Comparison of ENCODE assay signal across 1 cellular context in genomic region chr1:201461193-201461657, GRCh38.
TF ChIP-seq lines count a peak whose summit lies in the region.

No MANE protein-coding gene starts in this region.

TF ChIP-seq in A549, 52 proteins besides CTCF, POLR2A, EP300 and RAD21 (continued from another document):
- TF ChIP-seq HES2 (IDR thresholded peaks at IDR 0.05) (no peak), RNF2 (IDR thresholded peaks at IDR 0.05; ENCODE audit: borderline replicate concordance, low read depth) (no peak), ZSCAN20 (CRISPR knock-in tag; IDR thresholded peaks at IDR 0.05) (no peak), EHF (CRISPR knock-in tag; IDR thresholded peaks at IDR 0.05) (no peak), ZC3H11A (IDR thresholded peaks at IDR 0.05) (no peak), E2F6 (IDR thresholded peaks at IDR 0.05; ENCODE audit: borderline replicate concordance, low read depth) (no peak), HMGXB4 (CRISPR knock-in tag; IDR thresholded peaks at IDR 0.05; ENCODE audit: borderline replicate concordance) (no peak), RCOR1 (IDR thresholded peaks at IDR 0.05; ENCODE audit: low read depth, low read length) (no peak), ELK1 (IDR thresholded peaks at IDR 0.05; ENCODE audit: low read depth, low read length) (no peak), CBX2 (IDR thresholded peaks at IDR 0.05; ENCODE audit: borderline replicate concordance, low read depth) (no peak), CBX8 (IDR thresholded peaks at IDR 0.05) (no peak), ZNF302 (CRISPR knock-in tag; IDR thresholded peaks at IDR 0.05) (no peak), SREBF2 (IDR thresholded peaks at IDR 0.05) (no peak), USF2 (IDR thresholded peaks at IDR 0.05) (no peak), HEYL (CRISPR knock-in tag; IDR thresholded peaks at IDR 0.05) (no peak), NPAS2 (CRISPR knock-in tag; IDR thresholded peaks at IDR 0.05; ENCODE audit: borderline replicate concordance) (no peak), FOSB (CRISPR knock-in tag; IDR thresholded peaks at IDR 0.05) (no peak), MAX (IDR thresholded peaks at IDR 0.05) (peak; percentile 73), FOXS1 (CRISPR knock-in tag; IDR thresholded peaks at IDR 0.05) (no peak), POLR2AphosphoS2 (conservative IDR thresholded peaks at IDR 0.05; ENCODE audit: low read length) (no peak), REST (IDR thresholded peaks at IDR 0.05) (no peak), HOXB13 (CRISPR knock-in tag; IDR thresholded peaks at IDR 0.05; ENCODE audit: low read depth) (no peak), HOXA7 (CRISPR knock-in tag; IDR thresholded peaks at IDR 0.05) (no peak), RFX5 (IDR thresholded peaks at IDR 0.05) (no peak)
